20 cellular contexts compared by ENCODE assay signal in the genomic region with DNA sequence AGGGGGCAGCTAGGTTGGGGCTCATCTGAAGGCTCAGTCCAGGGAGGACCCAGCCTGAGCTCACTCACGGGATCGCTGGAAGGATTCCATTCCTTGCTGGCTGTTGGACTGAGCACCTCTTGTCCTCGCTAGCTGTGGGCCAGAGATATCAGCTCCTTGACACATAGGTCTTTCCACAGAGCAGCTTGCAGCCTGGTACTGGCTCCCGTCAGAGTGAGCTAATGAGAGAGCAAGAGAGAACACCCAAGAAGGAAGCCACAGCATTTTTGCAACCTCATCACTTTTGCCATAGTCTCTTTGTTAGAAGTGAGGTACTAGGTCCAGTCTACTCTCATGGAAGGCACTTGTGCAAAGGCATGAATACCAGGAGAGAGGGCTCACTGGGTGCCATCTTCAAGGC.
DNase-seq lines count a peak whose midpoint lies in the region; ATAC-seq, FAIRE-seq and TF ChIP-seq lines count a peak whose summit lies in the region.
"Had no signal": no experiment of that assay in that cellular context is flagged by ENCODE, and none has a peak within 500 bp of the region (broad histone marks: within the 10 kb centered on the region; RNA-seq: fewer than 3 reads in every experiment).

No MANE protein-coding gene starts in this region.

- POLR2A ChIA-PET in HepG2 (lab: Yijun Ruan, JAX), result no interaction called here

- FAIRE-seq in bronchial epithelial cell (lab: Jason Lieb, UNC) (peak; percentile 55), HepG2 (lab: Jason Lieb, UNC) (no peak), HTR-8/SVneo (lab: Jason Lieb, UNC) (no peak)
- FAIRE-seq: A204.1, GM12878 had no signal

- H3K27me3 ChIP-seq in right cardiac atrium (ENCODE audit: control insufficient read depth, insufficient read depth) (no peaks in the 10 kb centered on the region), bronchial epithelial cell (ENCODE audit: control insufficient read depth, insufficient read depth, low read length) (no peaks in the 10 kb centered on the region), HepG2 (ENCODE audit: control insufficient read depth in 1 of 2, insufficient read depth in 2 of 2, low read length in 2 of 2) (peaks cover 0 to 13% of the 10 kb centered on the region in 2 experiments; a peak in 3 of 5 replicates), SJCRH30 (no peaks in the 10 kb centered on the region), BE2C (no peaks in the 10 kb centered on the region)

- no peak for TF ChIP-seq POLR2A in HepG2 (IDR thresholded peaks at IDR 0.05; ENCODE audit: insufficient read depth in 1 of 2, low read depth in 2 of 2, low read length in 2 of 2)

- H3K4me3 ChIP-seq in right cardiac atrium (ENCODE audit: low read length) (no peak overlapping the region), bronchial epithelial cell (ENCODE audit: low read depth, low read length) (no peak overlapping the region), HepG2 (replicated peaks in 1 of 3; ENCODE audit: insufficient read depth in 1 of 3, low read depth in 2 of 3, low read length in 3 of 3) (no peak overlapping the region), SJCRH30 (no peak overlapping the region), BE2C (ENCODE audit: low read depth, low read length) (no peak overlapping the region)
- H3K4me3 ChIP-seq: GM12878, GM23338 had no signal

- H4K20me1 ChIP-seq in HepG2 (ENCODE audit: insufficient read depth, low read length), result no peaks in the 10 kb centered on the region

- no peaks in the 10 kb centered on the region for H3K36me3 ChIP-seq in bronchial epithelial cell (ENCODE audit: control insufficient read depth, insufficient read depth, low read length)
- no peaks in the 10 kb centered on the region for H3K36me3 ChIP-seq in HepG2 (replicated peaks in 1 of 2; ENCODE audit: control insufficient read depth in 1 of 2, insufficient read depth in 2 of 2, low read length in 2 of 2)
- no peaks in the 10 kb centered on the region for H3K36me3 ChIP-seq in SJCRH30
- no peaks in the 10 kb centered on the region for H3K36me3 ChIP-seq in BE2C

- TF ChIP-seq CTCF in bronchial epithelial cell (IDR thresholded peaks at IDR 0.05; ENCODE audit: insufficient read depth, low read length, severe bottlenecking) (no peak), HepG2 (CRISPR knock-in tag; IDR thresholded peaks at IDR 0.05) (no peak), BE2C (IDR thresholded peaks at IDR 0.05; ENCODE audit: low read depth, low read length) (no peak)

- intact Hi-C loops in right cardiac atrium (cut with DNase I), result no loop called here
- intact Hi-C loops in cardiac septum (cut with DNase I), result no loop called here
- intact Hi-C loops in HepG2 (cut with micrococcal nuclease; ENCODE audit: unreplicated experiment), result no loop called here
- intact Hi-C loops in left colon (cut with DNase I, micrococcal nuclease), result no loop called here

- CTCF ChIA-PET in HepG2 (lab: Yijun Ruan, JAX; ENCODE audit: low intra/inter-chr PET ratio, low total read pairs), result no interaction called here

- H3K79me2 ChIP-seq in HepG2 (ENCODE audit: insufficient read depth, low read length), result no peaks in the 10 kb centered on the region

- no peak overlapping the region for H3K27ac ChIP-seq in right cardiac atrium (ENCODE audit: low read length)
- no peak overlapping the region for H3K27ac ChIP-seq in HepG2 (ENCODE audit: extremely low read length, insufficient read depth, low read length)
- no peak overlapping the region for H3K27ac ChIP-seq in SJCRH30
- H3K27ac ChIP-seq: C4-2B had no signal

- peak in 1 of 2 donors; percentile 20 for ATAC-seq in right cardiac atrium
- ATAC-seq in HepG2, result no peak
- ATAC-seq in left colon, result no peak
- ATAC-seq: GM12878, GM23338, Panc1, SK-N-SH treated with all-trans-retinoic acid at 6 μM for 48 hours had no signal

- peaks cover 4% of the 10 kb centered on the region for H3K4me1 ChIP-seq in right cardiac atrium (ENCODE audit: control insufficient read depth, insufficient read depth, low read length)
- H3K4me1 ChIP-seq in HepG2 (ENCODE audit: insufficient read depth, low read length), result no peaks in the 10 kb centered on the region
- peaks cover 22% of the 10 kb centered on the region for H3K4me1 ChIP-seq in SJCRH30
- no peaks in the 10 kb centered on the region for H3K4me1 ChIP-seq in BE2C

- DNase-seq in right cardiac atrium, result peak in 2 of 3 donors; percentile 60 to 69
- DNase-seq in cardiac septum (ENCODE audit: low spot score), result no peak
- no peak for DNase-seq in bronchial epithelial cell (ENCODE audit: low read depth)
- DNase-seq in HepG2 (ENCODE audit: low spot score), result no peak
- no peak for DNase-seq in SJCRH30
- DNase-seq in BE2C, result no peak
- no peak for DNase-seq in HTR-8/SVneo (ENCODE audit: insufficient read length, low spot score)
- no peak for DNase-seq in left colon
- DNase-seq: GDM1, NCI-H1436, NCI-H2029, NCI-H2171, NCI-H446 treated with DMSO at 0.1 percent for 48 hours, NCI-H748 treated with DMSO at 0.1 percent for 48 hours had no signal

- TF ChIP-seq EP300 in HepG2 (IDR thresholded peaks at IDR 0.05; ENCODE audit: low read depth in 2 of 2, low read length in 2 of 2), result no peak
- no peak for TF ChIP-seq EP300 in HepG2 (CRISPR knock-in tag; IDR thresholded peaks at IDR 0.05; ENCODE audit: borderline replicate concordance)

- TF ChIP-seq RAD21 in HepG2 (CRISPR knock-in tag; IDR thresholded peaks at IDR 0.05), result no peak

- H3K4me2 ChIP-seq in HepG2 (ENCODE audit: low read depth, low read length), result no peak overlapping the region
- H3K4me2 ChIP-seq: GM23338 had no signal

- BruUV-seq in HepG2 (replicated peaks; lab: Mats Ljungman, UMichigan), result no TSS peak

- no peak overlapping the region for H2AFZ ChIP-seq in HepG2 (ENCODE audit: low read length)
- H2AFZ ChIP-seq: GM23338 had no signal

- WGBS in right cardiac atrium, result 62% methylated on average over 4 of the region's 4 CpGs
- WGBS in HepG2 (ENCODE audit: low lambda C conversion rate), result 15% methylated on average over 4 of the region's 4 CpGs

- H3K9me3 ChIP-seq in right cardiac atrium (ENCODE audit: control insufficient read depth, low read length) (no peaks in the 10 kb centered on the region), HepG2 (ENCODE audit: low read length) (no peaks in the 10 kb centered on the region), SJCRH30 (replicated peaks) (no peaks in the 10 kb centered on the region), BE2C (no peaks in the 10 kb centered on the region)

- in situ Hi-C loops in HepG2 (cut with HindIII; ENCODE audit: extremely low pct_ligation_motif_present, low pct_unique_long_range_greater_than_20kb), result no loop called here

- H3K9ac ChIP-seq in HepG2 (ENCODE audit: insufficient read depth, low read depth, low read length), result no peak overlapping the region

TF ChIP-seq in HepG2, 621 proteins besides CTCF, POLR2A, EP300 and RAD21:
- peak; percentile 98 to 99 for TF ChIP-seq MAFK (conservative IDR thresholded peaks at IDR 0.05 in 1 of 2, IDR thresholded peaks at IDR 0.05 in 1 of 2; ENCODE audit: low read length in 2 of 2)
- TF ChIP-seq PHF8 (CRISPR knock-in tag; IDR thresholded peaks at IDR 0.05), result no peak
- TF ChIP-seq XRCC5 (optimal IDR thresholded peaks at IDR 0.05; ENCODE audit: low read length), result no peak
- TF ChIP-seq ZNF17 (CRISPR knock-in tag; IDR thresholded peaks at IDR 0.05), result no peak
- no peak for TF ChIP-seq YY1 (IDR thresholded peaks at IDR 0.05; ENCODE audit: insufficient read depth, insufficient replicate concordance, low read depth, low read length)
- no peak for TF ChIP-seq CENPX (CRISPR knock-in tag; IDR thresholded peaks at IDR 0.05)
- peak; percentile 98 for TF ChIP-seq MAFF (IDR thresholded peaks at IDR 0.05; ENCODE audit: low read depth, low read length)
- no peak for TF ChIP-seq ZNF781 (CRISPR knock-in tag; IDR thresholded peaks at IDR 0.05; ENCODE audit: borderline replicate concordance, not compliant biosample characterization)
- TF ChIP-seq MAFG (CRISPR knock-in tag; IDR thresholded peaks at IDR 0.05), result peak; percentile 25; the same call in 1 of the 2 replicates

Comparison
In these comparisons a context has a peak if more than half of its experiments do, and no peak if none do; other contexts are left out.
1. DNase-seq: peak in right cardiac atrium (2 of 3); none in cardiac septum (single experiment), bronchial epithelial cell (single experiment), HepG2 (single experiment), SJCRH30 (0 of 2), BE2C (single experiment), HTR-8/SVneo (single experiment) and left colon (0 of 2).